ENCODE assay signal across 13 cellular contexts in genomic region chr1:201429771-201430501, GRCh38. TPM values are rescaled to one million over a fixed set of nuclear protein-coding genes. Genes with fewer than 3 reads are reported as not detected.
"Had no signal": no experiment of that assay in that cellular context is flagged by ENCODE, and none has a peak within 500 bp of the region (broad histone marks: within the 10 kb centered on the region; RNA-seq: fewer than 3 reads in every experiment).

No MANE protein-coding gene starts in this region.

- H3K9me3 ChIP-seq: mucosa of descending colon, tibial artery had no signal

- H3K27ac Mint-ChIP-seq: activated naive CD4-positive, alpha-beta T cell treated with anti-CD3 and anti-CD28 coated beads for 36 hours; immature natural killer cell; natural killer cell treated with Interleukin-12 subunit alpha and Interleukin-12 subunit beta and Interleukin-15 and Interleukin-18, amount 100 ng/mL, for 72 hours; T-helper 1 cell treated with Interleukin-12 subunit alpha and Interleukin-12 subunit beta and Interleukin-4 antibody, amounts not matched to agents 30 μg/mL and 1 μg/mL, for 36 hours had no signal

- DNase-seq: activated CD4-positive, alpha-beta T cell treated with anti-CD3 and anti-CD28 coated beads for 4 hours; activated CD8-positive, alpha-beta memory T cell treated with anti-CD3 and anti-CD28 coated beads for 24 hours; activated naive CD4-positive, alpha-beta T cell treated with anti-CD3 and anti-CD28 coated beads for 36 hours; dermis blood vessel endothelial cell; immature natural killer cell; left cardiac atrium; mucosa of descending colon; tibial artery had no signal

- H3K4me1 ChIP-seq: tibial artery had no signal

- H3K36me3 Mint-ChIP-seq: natural killer cell treated with Interleukin-12 subunit alpha and Interleukin-12 subunit beta and Interleukin-15 and Interleukin-18, amount 100 ng/mL, for 72 hours had no signal

- H3K9me3 Mint-ChIP-seq: activated naive CD4-positive, alpha-beta T cell treated with anti-CD3 and anti-CD28 coated beads for 36 hours; natural killer cell treated with Interleukin-12 subunit alpha and Interleukin-12 subunit beta and Interleukin-15 and Interleukin-18, amount 100 ng/mL, for 72 hours; T-helper 1 cell treated with Interleukin-12 subunit alpha and Interleukin-12 subunit beta and Interleukin-4 antibody, amounts not matched to agents 30 μg/mL and 1 μg/mL, for 36 hours had no signal

- H3K27ac ChIP-seq: skin epidermis, tibial artery had no signal

- H3K36me3 ChIP-seq: tibial artery had no signal

- H3K4me3 Mint-ChIP-seq: activated naive CD4-positive, alpha-beta T cell treated with anti-CD3 and anti-CD28 coated beads for 36 hours; immature natural killer cell; natural killer cell treated with Interleukin-12 subunit alpha and Interleukin-12 subunit beta and Interleukin-15 and Interleukin-18, amount 100 ng/mL, for 72 hours; T-helper 1 cell treated with Interleukin-12 subunit alpha and Interleukin-12 subunit beta and Interleukin-4 antibody, amounts not matched to agents 30 μg/mL and 1 μg/mL, for 36 hours had no signal

- H3K4me3 ChIP-seq: mucosa of descending colon, skin epidermis, tibial artery had no signal

RNA-seq across cellular contexts. Expression of gene TNNI1, which starts 8.4 kb away (rescaled TPM):
- total RNA-seq: activated naive CD4-positive, alpha-beta T cell treated with anti-CD3 and anti-CD28 coated beads for 36 hours; dermis blood vessel endothelial cell; esophagus mucosa; lung microvascular endothelial cell; natural killer cell treated with Interleukin-12 subunit alpha and Interleukin-12 subunit beta and Interleukin-15 and Interleukin-18, amount 100 ng/mL, for 72 hours had no signal

RNA-seq across cellular contexts. Expression of gene LAD1, which starts 30.8 kb away (rescaled TPM):
- total RNA-seq: activated naive CD4-positive, alpha-beta T cell treated with anti-CD3 and anti-CD28 coated beads for 36 hours; lung microvascular endothelial cell; natural killer cell treated with Interleukin-12 subunit alpha and Interleukin-12 subunit beta and Interleukin-15 and Interleukin-18, amount 100 ng/mL, for 72 hours had no signal

RNA-seq across cellular contexts. Expression of gene TNNT2, which starts 52.5 kb away (rescaled TPM):
- total RNA-seq: activated naive CD4-positive, alpha-beta T cell treated with anti-CD3 and anti-CD28 coated beads for 36 hours; dermis blood vessel endothelial cell; lung microvascular endothelial cell; natural killer cell treated with Interleukin-12 subunit alpha and Interleukin-12 subunit beta and Interleukin-15 and Interleukin-18, amount 100 ng/mL, for 72 hours had no signal
